ENCODE assay signal across 1 cellular context in the genomic region with DNA sequence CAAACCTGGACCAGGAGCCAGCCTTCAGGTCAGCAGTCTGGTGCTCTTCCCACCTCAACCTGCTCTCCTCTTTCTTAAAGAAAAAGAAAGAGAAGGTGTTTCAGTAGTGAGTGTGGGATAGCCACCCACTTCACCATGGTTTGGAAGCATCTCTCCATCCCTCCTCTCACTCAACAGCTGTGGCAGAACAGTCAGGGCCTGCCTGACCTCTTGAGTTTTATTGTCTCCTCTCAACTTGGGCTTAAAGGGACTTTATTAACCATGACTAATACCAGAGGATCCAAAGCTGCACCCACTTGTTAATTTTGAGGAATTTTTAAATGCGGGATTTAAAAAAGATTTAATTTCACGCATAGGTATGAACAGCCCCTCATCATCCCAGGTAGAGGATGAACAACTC.
TF ChIP-seq lines count a peak whose summit lies in the region.

No MANE protein-coding gene starts in this region.

TF ChIP-seq in GM12878, 131 proteins besides CTCF, POLR2A, EP300 and RAD21:
- TF ChIP-seq SP1 (IDR thresholded peaks at IDR 0.05; ENCODE audit: low read depth, low read length), result no peak
- TF ChIP-seq FOXK2 (IDR thresholded peaks at IDR 0.05), result no peak
